ENCODE assay signal across 1 cellular context in the genomic region with DNA sequence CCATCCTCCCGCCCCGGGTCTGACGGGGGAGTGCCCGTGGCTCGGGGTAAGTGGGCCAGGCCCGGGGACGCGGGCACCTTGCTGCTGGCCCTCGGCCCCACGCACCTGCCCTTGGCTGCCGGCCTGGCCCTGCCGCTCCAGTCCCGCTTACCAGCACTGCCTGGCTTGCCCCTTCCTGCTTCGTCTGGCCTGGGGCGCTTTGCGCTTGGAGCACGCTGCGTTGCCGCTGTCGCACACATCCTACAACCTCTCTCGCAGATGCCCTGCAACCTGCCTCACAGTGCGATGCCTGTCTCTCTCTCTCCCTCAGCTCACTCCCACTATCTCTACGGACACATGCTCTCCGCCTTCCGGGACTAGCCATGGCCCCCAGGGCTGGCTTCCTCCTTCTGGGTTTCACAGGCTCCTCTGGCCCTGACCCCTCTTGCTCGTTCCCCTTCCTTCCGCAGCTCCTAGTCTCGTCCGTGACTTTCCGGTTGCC.
TF ChIP-seq lines count a peak whose summit lies in the region.

No MANE protein-coding gene starts in this region.

TF ChIP-seq in endothelial cell of umbilical vein, 7 proteins besides CTCF, POLR2A, EP300 and RAD21:
- peak; percentile 84 for TF ChIP-seq EZH2 (IDR thresholded peaks at IDR 0.05; ENCODE audit: borderline replicate concordance, low read depth, low read length, severe bottlenecking)
- no peak for TF ChIP-seq MYC (IDR thresholded peaks at IDR 0.05; ENCODE audit: low read depth, low read length)
